In the genomic region with DNA sequence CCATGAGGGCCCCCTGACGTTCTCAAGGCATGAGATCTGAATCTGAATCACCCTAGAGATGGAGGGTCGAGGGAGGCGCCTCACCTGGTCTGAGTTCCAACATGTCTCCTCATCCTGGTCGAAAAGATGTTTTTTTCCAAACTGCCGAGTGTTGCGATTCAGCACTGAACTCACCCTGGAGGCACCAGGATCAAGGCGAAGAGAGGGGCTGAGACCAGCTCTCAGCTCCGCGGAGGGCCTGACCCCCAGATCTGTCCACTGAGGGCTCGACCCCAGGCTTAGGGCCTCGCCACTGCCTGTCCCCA, we compare ENCODE assay signal across 8 cellular contexts. TPM values are rescaled to one million over a fixed set of nuclear protein-coding genes. Genes with fewer than 3 reads are reported as not detected.
DNase-seq lines count a peak whose midpoint lies in the region; ATAC-seq and TF ChIP-seq lines count a peak whose summit lies in the region.

No MANE protein-coding gene starts in this region.

- peaks cover 6% of the 10 kb centered on the region for H3K36me3 Mint-ChIP-seq in activated naive CD8-positive, alpha-beta T cell treated with anti-CD3 and anti-CD28 coated beads, Interleukin-2, amount 10 ng/mL, durations not matched to agents 7 days and 5 days

- DNase-seq in HFF-Myc (ENCODE audit: extremely low read depth, low read depth) (no peak), left lung (no peak), tibial artery (no peak), NK-92 (lab: John Stamatoyannopoulos, UW; ENCODE audit: unreplicated experiment) (no peak), epidermal melanocyte (ENCODE audit: insufficient read length, low spot score) (no peak)
- no peak for DNase-seq in activated naive CD8-positive, alpha-beta T cell treated with anti-CD3 and anti-CD28 coated beads, Interleukin-2, amount 10 ng/mL, durations not matched to agents 7 days and 5 days
- no peak for DNase-seq in activated CD4-positive, CD25-positive, alpha-beta regulatory T cell treated with anti-CD3 and anti-CD28 coated beads, Interleukin-2, amount 50 U/mL, for 72 hours

- peak overlapping the region; percentile 74 for H2AFZ ChIP-seq in ACC112 (ENCODE audit: low read length, unreplicated experiment)

- H3K27me3 Mint-ChIP-seq in activated naive CD8-positive, alpha-beta T cell treated with anti-CD3 and anti-CD28 coated beads, Interleukin-2, amount 10 ng/mL, durations not matched to agents 7 days and 5 days: peaks cover 2% of the 10 kb centered on the region

- peak overlapping the region; percentile 90 for H3K4me3 Mint-ChIP-seq in activated naive CD8-positive, alpha-beta T cell treated with anti-CD3 and anti-CD28 coated beads, Interleukin-2, amount 10 ng/mL, durations not matched to agents 7 days and 5 days

- H3K27ac Mint-ChIP-seq in activated naive CD8-positive, alpha-beta T cell treated with anti-CD3 and anti-CD28 coated beads, Interleukin-2, amount 10 ng/mL, durations not matched to agents 7 days and 5 days: peak overlapping the region; percentile 84

- H3K9me3 Mint-ChIP-seq in activated naive CD8-positive, alpha-beta T cell treated with anti-CD3 and anti-CD28 coated beads, Interleukin-2, amount 10 ng/mL, durations not matched to agents 7 days and 5 days: peaks cover 2% of the 10 kb centered on the region

- peaks cover 5% of the 10 kb centered on the region for H3K79me2 ChIP-seq in ACC112 (ENCODE audit: control insufficient read depth, insufficient read depth, low read length, unreplicated experiment)

- POLR2A ChIA-PET in activated naive CD8-positive, alpha-beta T cell treated with anti-CD3 and anti-CD28 coated beads, Interleukin-2, amount 10 ng/mL, durations not matched to agents 7 days and 5 days (lab: Charles Lee): interaction anchor here (0.6 to 2.9 kb wide), 4 partner anchors 10 to 371 kb away, joined by 3 to 58 read pairs (median 4); a partner anchor contains a TSS

- intact Hi-C loops in left lung (cut with DNase I) (no loop called here), tibial artery (cut with DNase I; ENCODE audit: low total_unique reads) (loop anchor here (10.0 kb wide), 1 partner anchor 112 kb away; no protein-coding TSS in a partner anchor)

- H3K27me3 ChIP-seq in ACC112 (ENCODE audit: insufficient read depth, low read length) (peaks cover 4% of the 10 kb centered on the region; the same call in 1 of the 2 replicates), left lung (peaks cover 0 to 9% of the 10 kb centered on the region in 2 donors), tibial artery (peaks cover 0 to 16% of the 10 kb centered on the region in 2 donors)

- no peaks in the 10 kb centered on the region for H3K36me3 ChIP-seq in ACC112 (ENCODE audit: insufficient read depth, low read length)
- H3K36me3 ChIP-seq in left lung: peaks cover 0 to 37% of the 10 kb centered on the region in 2 donors
- H3K36me3 ChIP-seq in tibial artery: peaks cover 0 to 40% (median 23%) of the 10 kb centered on the region in 3 donors

- H3K9me3 ChIP-seq in left lung (no peaks in the 10 kb centered on the region), tibial artery (no peaks in the 10 kb centered on the region)

- H3K4me1 Mint-ChIP-seq in activated naive CD8-positive, alpha-beta T cell treated with anti-CD3 and anti-CD28 coated beads, Interleukin-2, amount 10 ng/mL, durations not matched to agents 7 days and 5 days: peaks cover 20% of the 10 kb centered on the region

- H3K4me3 ChIP-seq in ACC112 (ENCODE audit: low read depth, low read length) (peak overlapping the region; percentile 84), HFF-Myc (replicated peaks; ENCODE audit: low read depth, low read length) (peak overlapping the region; percentile 70), left lung (peak overlapping the region; percentile 60 to 82), tibial artery (peak overlapping the region; percentile 60 to 73)

- TF ChIP-seq CTCF in HFF-Myc (IDR thresholded peaks at IDR 0.05; ENCODE audit: low read depth, low read length, missing control alignments) (no peak), left lung (IDR thresholded peaks at IDR 0.05) (no peak), tibial artery (IDR thresholded peaks at IDR 0.05) (no peak)

- peak overlapping the region; percentile 57; the same call in 1 of the 2 replicates for H3K27ac ChIP-seq in ACC112 (ENCODE audit: low read depth, low read length)
- H3K27ac ChIP-seq in left lung: peak overlapping the region in 1 of 2 donors; percentile 82
- H3K27ac ChIP-seq in tibial artery: peak overlapping the region; percentile 69 to 84

- ATAC-seq in activated naive CD8-positive, alpha-beta T cell treated with anti-CD3 and anti-CD28 coated beads, Interleukin-2, amount 10 ng/mL, durations not matched to agents 7 days and 5 days (ENCODE audit: low read depth): no peak
- no peak for ATAC-seq in left lung

- peaks cover 5% of the 10 kb centered on the region for H3K4me1 ChIP-seq in ACC112 (ENCODE audit: control insufficient read depth, insufficient read depth, low read length, unreplicated experiment)
- peaks cover 4 to 13% of the 10 kb centered on the region in 2 donors for H3K4me1 ChIP-seq in left lung
- peaks cover 0 to 15% (median 13%) of the 10 kb centered on the region in 4 donors for H3K4me1 ChIP-seq in tibial artery

RNA-seq across cellular contexts. Expression of a gene that starts 0.6 kb away (rescaled TPM):
- 10 to 100 TPM; 29.1 to 32.9 TPM for total RNA-seq in activated naive CD8-positive, alpha-beta T cell treated with anti-CD3 and anti-CD28 coated beads, Interleukin-2, amount 10 ng/mL, durations not matched to agents 7 days and 5 days
- 10 to 100 TPM; 10.4 to 22.3 TPM for total RNA-seq in left lung

RNA-seq across cellular contexts. Expression of a gene that starts 9.1 kb away (rescaled TPM):
- total RNA-seq in activated naive CD8-positive, alpha-beta T cell treated with anti-CD3 and anti-CD28 coated beads, Interleukin-2, amount 10 ng/mL, durations not matched to agents 7 days and 5 days: not detected
- total RNA-seq in left lung: not detected

RNA-seq across cellular contexts. Expression of a gene that starts 10.6 kb away (rescaled TPM):
- total RNA-seq in activated naive CD8-positive, alpha-beta T cell treated with anti-CD3 and anti-CD28 coated beads, Interleukin-2, amount 10 ng/mL, durations not matched to agents 7 days and 5 days: 10 to 100 TPM; 87.0 to 94.4 TPM
- total RNA-seq in left lung: 10 to 100 TPM; 74.6 to 82.8 TPM

RNA-seq across cellular contexts. Expression of a gene that starts 10.7 kb away (rescaled TPM):
- total RNA-seq in activated naive CD8-positive, alpha-beta T cell treated with anti-CD3 and anti-CD28 coated beads, Interleukin-2, amount 10 ng/mL, durations not matched to agents 7 days and 5 days: 10 to 100 TPM; 31.9 to 32.4 TPM
- total RNA-seq in left lung: 10 to 100 TPM; 23.4 to 39.1 TPM

RNA-seq across cellular contexts. Expression of a gene that starts 32.6 kb away (rescaled TPM):
- 1 to 10 TPM; 5.2 TPM for total RNA-seq in activated naive CD8-positive, alpha-beta T cell treated with anti-CD3 and anti-CD28 coated beads, Interleukin-2, amount 10 ng/mL, durations not matched to agents 7 days and 5 days
- 1 to 10 TPM; 1.1 to 2.3 TPM for total RNA-seq in left lung
